ENCODE assay signal across 1 cellular context in the genomic region with DNA sequence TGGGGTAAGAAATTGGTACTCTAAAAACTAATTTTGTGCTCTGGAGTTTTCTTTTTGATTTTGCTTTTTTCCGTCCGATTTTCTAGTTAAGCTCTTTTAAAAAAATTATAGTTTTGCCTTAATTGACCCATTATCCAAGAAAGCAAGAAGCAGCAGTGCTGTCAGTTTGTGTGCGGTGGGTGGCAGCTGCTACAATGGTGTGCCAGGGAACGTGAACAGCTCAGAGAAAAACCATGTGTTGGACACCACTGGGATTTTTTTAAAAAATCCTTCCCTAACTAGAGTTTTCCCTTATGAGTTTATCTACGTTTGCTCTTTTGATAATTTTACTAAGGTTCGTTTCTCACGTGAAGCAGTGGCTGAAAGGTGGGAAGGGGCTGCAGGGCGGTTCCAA.
TF ChIP-seq lines count a peak whose summit lies in the region.

No MANE protein-coding gene starts in this region.

TF ChIP-seq in HepG2, 621 proteins besides CTCF, POLR2A, EP300 and RAD21:
- TF ChIP-seq MLLT10 (CRISPR knock-in tag; IDR thresholded peaks at IDR 0.05) (no peak), ZNF605 (CRISPR knock-in tag; IDR thresholded peaks at IDR 0.05) (no peak), ZNF326 (CRISPR knock-in tag; IDR thresholded peaks at IDR 0.05; ENCODE audit: borderline replicate concordance) (no peak), CEBPG (CRISPR knock-in tag; IDR thresholded peaks at IDR 0.05) (no peak), NFYC (CRISPR knock-in tag; IDR thresholded peaks at IDR 0.05) (no peak), PHF8 (CRISPR knock-in tag; IDR thresholded peaks at IDR 0.05) (no peak), MEIS2 (CRISPR knock-in tag; IDR thresholded peaks at IDR 0.05) (no peak), ZNF841 (CRISPR knock-in tag; IDR thresholded peaks at IDR 0.05; ENCODE audit: borderline replicate concordance) (no peak), ZNF75D (CRISPR knock-in tag; IDR thresholded peaks at IDR 0.05; ENCODE audit: borderline replicate concordance) (no peak), KMT2A (CRISPR knock-in tag; IDR thresholded peaks at IDR 0.05) (no peak), AGO1 (IDR thresholded peaks at IDR 0.05; ENCODE audit: low read depth, low read length, poor library complexity, severe bottlenecking) (no peak), KLF16 (CRISPR knock-in tag; IDR thresholded peaks at IDR 0.05) (no peak), ZNF746 (CRISPR knock-in tag; IDR thresholded peaks at IDR 0.05) (no peak)
- TF ChIP-seq, protein P1, sequence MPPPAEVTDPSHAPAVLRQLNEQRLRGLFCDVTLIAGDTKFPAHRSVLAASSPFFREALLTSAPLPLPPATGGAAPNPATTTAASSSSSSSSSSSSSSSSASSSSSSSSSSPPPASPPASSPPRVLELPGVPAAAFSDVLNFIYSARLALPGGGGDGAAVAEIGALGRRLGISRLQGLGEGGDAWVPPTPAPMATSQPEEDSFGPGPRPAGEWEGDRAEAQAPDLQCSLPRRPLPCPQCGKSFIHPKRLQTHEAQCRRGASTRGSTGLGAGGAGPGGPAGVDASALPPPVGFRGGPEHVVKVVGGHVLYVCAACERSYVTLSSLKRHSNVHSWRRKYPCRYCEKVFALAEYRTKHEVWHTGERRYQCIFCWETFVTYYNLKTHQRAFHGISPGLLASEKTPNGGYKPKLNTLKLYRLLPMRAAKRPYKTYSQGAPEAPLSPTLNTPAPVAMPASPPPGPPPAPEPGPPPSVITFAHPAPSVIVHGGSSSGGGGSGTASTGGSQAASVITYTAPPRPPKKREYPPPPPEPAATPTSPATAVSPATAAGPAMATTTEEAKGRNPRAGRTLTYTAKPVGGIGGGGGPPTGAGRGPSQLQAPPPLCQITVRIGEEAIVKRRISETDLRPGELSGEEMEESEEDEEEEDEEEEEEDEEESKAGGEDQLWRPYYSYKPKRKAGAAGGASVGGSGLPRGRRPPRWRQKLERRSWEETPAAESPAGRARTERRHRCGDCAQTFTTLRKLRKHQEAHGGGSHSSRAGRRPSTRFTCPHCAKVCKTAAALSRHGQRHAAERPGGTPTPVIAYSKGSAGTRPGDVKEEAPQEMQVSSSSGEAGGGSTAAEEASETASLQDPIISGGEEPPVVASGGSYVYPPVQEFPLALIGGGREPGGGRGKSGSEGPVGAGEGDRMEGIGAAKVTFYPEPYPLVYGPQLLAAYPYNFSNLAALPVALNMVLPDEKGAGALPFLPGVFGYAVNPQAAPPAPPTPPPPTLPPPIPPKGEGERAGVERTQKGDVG (CRISPR knock-in tag; IDR thresholded peaks at IDR 0.05; ENCODE audit: borderline replicate concordance) = no peak
